11 cellular contexts compared by ENCODE assay signal in genomic region chr4:159227378-159227777, GRCh38.
DNase-seq lines count a peak whose midpoint lies in the region; ATAC-seq and TF ChIP-seq lines count a peak whose summit lies in the region.
"Had no signal": no experiment of that assay in that cellular context is flagged by ENCODE, and none has a peak within 500 bp of the region (broad histone marks: within the 10 kb centered on the region; RNA-seq: fewer than 3 reads in every experiment).

No MANE protein-coding gene starts in this region.

- no peaks in the 10 kb centered on the region for H3K36me3 Mint-ChIP-seq in activated T-helper 17 cell treated with anti-CD3 and anti-CD28 coated beads, Interleukin-2, amount 50 U/mL, for 72 hours (ENCODE audit: low read depth)

- DNase-seq in GM23248 (peak; percentile 17), left cardiac atrium (no peak), sciatic nerve (ENCODE audit: low spot score) (no peak), foreskin fibroblast (no peak)
- DNase-seq: activated CD8-positive, alpha-beta memory T cell treated with anti-CD3 and anti-CD28 coated beads, Interleukin-2, amount 50 U/mL, for 48 hours; DMS53; PC-3 had no signal

- WGBS in GM23248 (ENCODE audit: low coverage in 1 of 2, low lambda C conversion rate in 2 of 2, missing lambda C conversion rate in 2 of 2), 2 experiments = 77 to 84% methylated on average over 3 of the region's 3 CpGs

- H2AFZ ChIP-seq in GM23248 = no peak overlapping the region

- no peaks in the 10 kb centered on the region for H3K9me3 Mint-ChIP-seq in activated T-helper 17 cell treated with anti-CD3 and anti-CD28 coated beads, Interleukin-2, amount 50 U/mL, for 72 hours

- peak overlapping the region; percentile 54 for H3K27ac ChIP-seq in GM23248

- peaks cover 83% of the 10 kb centered on the region for H3K79me2 ChIP-seq in GM23248 (ENCODE audit: insufficient read depth)

- H3K4me3 ChIP-seq in GM23248 = peak overlapping the region; percentile 65; the same call in 1 of the 2 replicates
- no peak overlapping the region for H3K4me3 ChIP-seq in foreskin fibroblast (ENCODE audit: low read depth in 1 of 2, low read length in 2 of 2)

- peaks cover 27% of the 10 kb centered on the region for H3K4me1 ChIP-seq in GM23248 (ENCODE audit: insufficient read depth)

- no peak overlapping the region for H3K27ac Mint-ChIP-seq in activated T-helper 17 cell treated with anti-CD3 and anti-CD28 coated beads, Interleukin-2, amount 50 U/mL, for 72 hours

- no peaks in the 10 kb centered on the region for H4K20me1 ChIP-seq in GM23248 (ENCODE audit: insufficient read depth)

- peak overlapping the region; percentile 74 for H3K4me2 ChIP-seq in GM23248 (ENCODE audit: unreplicated experiment)

- in situ Hi-C loops in GM23248 (cut with MboI) = no loop called here

- intact Hi-C loops in left cardiac atrium (cut with DNase I) (no loop called here), sciatic nerve (cut with DNase I) (no loop called here)

- no peaks in the 10 kb centered on the region for H3K36me3 ChIP-seq in GM23248 (ENCODE audit: low read depth)

- H3K9me2 ChIP-seq in GM23248 (ENCODE audit: insufficient read depth) = no peaks in the 10 kb centered on the region

- TF ChIP-seq CTCF in foreskin fibroblast (IDR thresholded peaks at IDR 0.05; ENCODE audit: low read depth, low read length) = no peak

- H3K27me3 Mint-ChIP-seq in activated T-helper 17 cell treated with anti-CD3 and anti-CD28 coated beads, Interleukin-2, amount 50 U/mL, for 72 hours = no peaks in the 10 kb centered on the region

- H3K9ac ChIP-seq in GM23248 = peak overlapping the region; percentile 47; the same call in 1 of the 2 replicates

- peaks cover 11% of the 10 kb centered on the region for H3K4me1 Mint-ChIP-seq in activated T-helper 17 cell treated with anti-CD3 and anti-CD28 coated beads, Interleukin-2, amount 50 U/mL, for 72 hours

- no peaks in the 10 kb centered on the region for H3K27me3 ChIP-seq in GM23248 (replicated peaks; ENCODE audit: insufficient read depth)

- H3K9me3 ChIP-seq in GM23248 (ENCODE audit: low read depth) = no peaks in the 10 kb centered on the region

- no peak overlapping the region for H3K4me3 Mint-ChIP-seq in activated T-helper 17 cell treated with anti-CD3 and anti-CD28 coated beads, Interleukin-2, amount 50 U/mL, for 72 hours

- peaks cover 7% of the 10 kb centered on the region; the same call in 1 of the 2 replicates for H3F3A ChIP-seq in GM23248 (ENCODE audit: insufficient read depth)

- ATAC-seq in activated T-helper 17 cell treated with anti-CD3 and anti-CD28 coated beads, Interleukin-2, amount 50 U/mL, for 72 hours (replicated peaks) = peak; percentile 54
- ATAC-seq in left cardiac atrium (peak; percentile 39 to 68), sciatic nerve (peak; percentile 48), HG02623 (IDR thresholded peaks at IDR 0.05; ENCODE audit: unreplicated experiment) (no peak), HG03457 (IDR thresholded peaks at IDR 0.05; ENCODE audit: unreplicated experiment) (no peak), HG03439 (IDR thresholded peaks at IDR 0.05; ENCODE audit: unreplicated experiment) (no peak)
- ATAC-seq: PC-3 had no signal

Comparison
In these comparisons a context has a peak if more than half of its experiments do, and no peak if none do; other contexts are left out.
1. ATAC-seq: peak in activated T-helper 17 cell treated with anti-CD3 and anti-CD28 coated beads, Interleukin-2, amount 50 U/mL, for 72 hours (single experiment), left cardiac atrium (2 of 2) and sciatic nerve (single experiment); none in HG02623 (single experiment), HG03457 (single experiment) and HG03439 (single experiment).